Comparison of ENCODE assay signal across 2 cellular contexts in the genomic region with DNA sequence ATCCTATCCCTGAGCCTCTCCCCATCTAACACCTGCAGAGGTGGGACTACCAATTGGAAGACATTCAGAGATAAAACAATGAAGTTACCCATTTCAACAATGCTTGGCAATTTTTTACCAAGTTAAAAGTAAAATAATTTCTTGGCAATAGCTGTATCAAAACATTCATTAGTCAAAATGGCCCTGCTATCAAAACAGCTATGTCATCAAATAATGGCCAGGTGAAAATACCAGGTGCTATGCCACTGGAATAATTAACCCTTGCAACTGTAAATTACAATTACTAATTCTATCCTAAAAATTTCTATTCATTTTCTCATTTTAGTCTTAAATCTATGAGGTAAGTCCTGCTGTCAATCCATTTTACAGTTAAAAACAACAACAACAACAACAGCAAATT.
TF ChIP-seq lines count a peak whose summit lies in the region.

No MANE protein-coding gene starts in this region.

TF ChIP-seq in HepG2, 621 proteins besides CTCF, POLR2A, EP300 and RAD21 (continues in another document):
- TF ChIP-seq, protein P1, sequence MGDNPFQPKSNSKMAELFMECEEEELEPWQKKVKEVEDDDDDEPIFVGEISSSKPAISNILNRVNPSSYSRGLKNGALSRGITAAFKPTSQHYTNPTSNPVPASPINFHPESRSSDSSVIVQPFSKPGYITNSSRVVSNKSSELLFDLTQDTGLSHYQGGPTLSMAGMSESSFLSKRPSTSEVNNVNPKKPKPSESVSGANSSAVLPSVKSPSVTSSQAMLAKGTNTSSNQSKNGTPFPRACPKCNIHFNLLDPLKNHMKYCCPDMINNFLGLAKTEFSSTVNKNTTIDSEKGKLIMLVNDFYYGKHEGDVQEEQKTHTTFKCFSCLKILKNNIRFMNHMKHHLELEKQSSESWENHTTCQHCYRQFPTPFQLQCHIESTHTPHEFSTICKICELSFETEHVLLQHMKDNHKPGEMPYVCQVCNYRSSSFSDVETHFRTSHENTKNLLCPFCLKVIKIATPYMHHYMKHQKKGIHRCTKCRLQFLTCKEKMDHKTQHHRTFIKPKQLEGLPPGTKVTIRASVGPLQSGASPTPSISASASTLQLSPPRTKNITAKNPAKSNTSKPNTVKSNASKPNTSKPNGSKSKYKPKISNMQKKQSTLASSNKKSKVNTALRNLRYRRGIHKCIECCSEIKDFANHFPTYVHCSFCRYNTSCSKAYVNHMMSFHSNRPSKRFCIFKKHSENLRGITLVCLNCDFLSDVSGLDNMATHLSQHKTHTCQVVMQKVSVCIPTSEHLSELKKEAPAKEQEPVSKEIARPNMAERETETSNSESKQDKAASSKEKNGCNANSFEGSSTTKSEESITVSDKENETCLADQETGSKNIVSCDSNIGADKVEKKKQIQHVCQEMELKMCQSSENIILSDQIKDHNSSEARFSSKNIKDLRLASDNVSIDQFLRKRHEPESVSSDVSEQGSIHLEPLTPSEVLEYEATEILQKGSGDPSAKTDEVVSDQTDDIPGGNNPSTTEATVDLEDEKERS (CRISPR knock-in tag; IDR thresholded peaks at IDR 0.05): no peak
- TF ChIP-seq, protein P2, sequence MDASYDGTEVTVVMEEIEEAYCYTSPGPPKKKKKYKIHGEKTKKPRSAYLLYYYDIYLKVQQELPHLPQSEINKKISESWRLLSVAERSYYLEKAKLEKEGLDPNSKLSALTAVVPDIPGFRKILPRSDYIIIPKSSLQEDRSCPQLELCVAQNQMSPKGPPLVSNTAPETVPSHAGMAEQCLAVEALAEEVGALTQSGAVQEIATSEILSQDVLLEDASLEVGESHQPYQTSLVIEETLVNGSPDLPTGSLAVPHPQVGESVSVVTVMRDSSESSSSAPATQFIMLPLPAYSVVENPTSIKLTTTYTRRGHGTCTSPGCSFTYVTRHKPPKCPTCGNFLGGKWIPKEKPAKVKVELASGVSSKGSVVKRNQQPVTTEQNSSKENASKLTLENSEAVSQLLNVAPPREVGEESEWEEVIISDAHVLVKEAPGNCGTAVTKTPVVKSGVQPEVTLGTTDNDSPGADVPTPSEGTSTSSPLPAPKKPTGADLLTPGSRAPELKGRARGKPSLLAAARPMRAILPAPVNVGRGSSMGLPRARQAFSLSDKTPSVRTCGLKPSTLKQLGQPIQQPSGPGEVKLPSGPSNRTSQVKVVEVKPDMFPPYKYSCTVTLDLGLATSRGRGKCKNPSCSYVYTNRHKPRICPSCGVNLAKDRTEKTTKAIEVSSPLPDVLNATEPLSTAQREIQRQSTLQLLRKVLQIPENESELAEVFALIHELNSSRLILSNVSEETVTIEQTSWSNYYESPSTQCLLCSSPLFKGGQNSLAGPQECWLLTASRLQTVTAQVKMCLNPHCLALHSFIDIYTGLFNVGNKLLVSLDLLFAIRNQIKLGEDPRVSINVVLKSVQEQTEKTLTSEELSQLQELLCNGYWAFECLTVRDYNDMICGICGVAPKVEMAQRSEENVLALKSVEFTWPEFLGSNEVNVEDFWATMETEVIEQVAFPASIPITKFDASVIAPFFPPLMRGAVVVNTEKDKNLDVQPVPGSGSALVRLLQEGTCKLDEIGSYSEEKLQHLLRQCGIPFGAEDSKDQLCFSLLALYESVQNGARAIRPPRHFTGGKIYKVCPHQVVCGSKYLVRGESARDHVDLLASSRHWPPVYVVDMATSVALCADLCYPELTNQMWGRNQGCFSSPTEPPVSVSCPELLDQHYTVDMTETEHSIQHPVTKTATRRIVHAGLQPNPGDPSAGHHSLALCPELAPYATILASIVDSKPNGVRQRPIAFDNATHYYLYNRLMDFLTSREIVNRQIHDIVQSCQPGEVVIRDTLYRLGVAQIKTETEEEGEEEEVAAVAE (CRISPR knock-in tag; IDR thresholded peaks at IDR 0.05; ENCODE audit: borderline replicate concordance): no peak
- no peak for TF ChIP-seq RAD51 (IDR thresholded peaks at IDR 0.05; ENCODE audit: borderline replicate concordance)
- TF ChIP-seq, protein P3, sequence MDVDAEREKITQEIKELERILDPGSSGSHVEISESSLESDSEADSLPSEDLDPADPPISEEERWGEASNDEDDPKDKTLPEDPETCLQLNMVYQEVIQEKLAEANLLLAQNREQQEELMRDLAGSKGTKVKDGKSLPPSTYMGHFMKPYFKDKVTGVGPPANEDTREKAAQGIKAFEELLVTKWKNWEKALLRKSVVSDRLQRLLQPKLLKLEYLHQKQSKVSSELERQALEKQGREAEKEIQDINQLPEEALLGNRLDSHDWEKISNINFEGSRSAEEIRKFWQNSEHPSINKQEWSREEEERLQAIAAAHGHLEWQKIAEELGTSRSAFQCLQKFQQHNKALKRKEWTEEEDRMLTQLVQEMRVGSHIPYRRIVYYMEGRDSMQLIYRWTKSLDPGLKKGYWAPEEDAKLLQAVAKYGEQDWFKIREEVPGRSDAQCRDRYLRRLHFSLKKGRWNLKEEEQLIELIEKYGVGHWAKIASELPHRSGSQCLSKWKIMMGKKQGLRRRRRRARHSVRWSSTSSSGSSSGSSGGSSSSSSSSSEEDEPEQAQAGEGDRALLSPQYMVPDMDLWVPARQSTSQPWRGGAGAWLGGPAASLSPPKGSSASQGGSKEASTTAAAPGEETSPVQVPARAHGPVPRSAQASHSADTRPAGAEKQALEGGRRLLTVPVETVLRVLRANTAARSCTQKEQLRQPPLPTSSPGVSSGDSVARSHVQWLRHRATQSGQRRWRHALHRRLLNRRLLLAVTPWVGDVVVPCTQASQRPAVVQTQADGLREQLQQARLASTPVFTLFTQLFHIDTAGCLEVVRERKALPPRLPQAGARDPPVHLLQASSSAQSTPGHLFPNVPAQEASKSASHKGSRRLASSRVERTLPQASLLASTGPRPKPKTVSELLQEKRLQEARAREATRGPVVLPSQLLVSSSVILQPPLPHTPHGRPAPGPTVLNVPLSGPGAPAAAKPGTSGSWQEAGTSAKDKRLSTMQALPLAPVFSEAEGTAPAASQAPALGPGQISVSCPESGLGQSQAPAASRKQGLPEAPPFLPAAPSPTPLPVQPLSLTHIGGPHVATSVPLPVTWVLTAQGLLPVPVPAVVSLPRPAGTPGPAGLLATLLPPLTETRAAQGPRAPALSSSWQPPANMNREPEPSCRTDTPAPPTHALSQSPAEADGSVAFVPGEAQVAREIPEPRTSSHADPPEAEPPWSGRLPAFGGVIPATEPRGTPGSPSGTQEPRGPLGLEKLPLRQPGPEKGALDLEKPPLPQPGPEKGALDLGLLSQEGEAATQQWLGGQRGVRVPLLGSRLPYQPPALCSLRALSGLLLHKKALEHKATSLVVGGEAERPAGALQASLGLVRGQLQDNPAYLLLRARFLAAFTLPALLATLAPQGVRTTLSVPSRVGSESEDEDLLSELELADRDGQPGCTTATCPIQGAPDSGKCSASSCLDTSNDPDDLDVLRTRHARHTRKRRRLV (CRISPR knock-in tag; IDR thresholded peaks at IDR 0.05): no peak
- TF ChIP-seq TEAD3 (CRISPR knock-in tag; optimal IDR thresholded peaks at IDR 0.05; ENCODE audit: borderline replicate concordance): no peak

TF ChIP-seq in K562, 482 proteins besides CTCF, POLR2A, EP300 and RAD21:
- no peak for TF ChIP-seq LARP7 (IDR thresholded peaks at IDR 0.05)
- TF ChIP-seq ZNF316 (IDR thresholded peaks at IDR 0.05): peak; percentile 13; the same call in 1 of the 2 replicates
TF ChIP-seq in K562: peak in this region for 1.
